10 cellular contexts compared by ENCODE assay signal in the genomic region with DNA sequence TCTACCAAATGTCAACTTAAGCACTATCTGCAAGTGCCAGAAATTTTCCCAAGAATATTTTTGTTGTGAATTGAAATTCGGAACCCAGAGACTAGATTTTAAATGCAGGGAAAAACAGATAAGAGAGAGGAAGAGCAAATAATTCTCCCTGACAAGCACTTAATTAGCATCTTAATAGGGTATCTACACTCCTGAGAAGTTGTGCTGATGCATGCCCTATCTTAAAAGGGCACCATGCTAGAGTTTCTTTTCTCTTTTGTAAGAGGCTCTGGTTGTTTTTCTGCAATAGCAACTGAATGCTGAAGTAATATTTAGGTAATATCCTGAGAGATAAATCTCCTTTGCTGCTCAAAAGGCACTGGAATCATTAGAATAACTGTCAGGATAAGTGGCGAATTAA.
"Had no signal": no experiment of that assay in that cellular context is flagged by ENCODE, and none has a peak within 500 bp of the region (broad histone marks: within the 10 kb centered on the region; RNA-seq: fewer than 3 reads in every experiment).

No MANE protein-coding gene starts in this region.

- H3K4me1 Mint-ChIP-seq: IgD-negative memory B cell had no signal

- DNase-seq: GOT3, HFFc6, Karpas-422, KBM-7 had no signal

- H3K9ac ChIP-seq: KMS-11 had no signal

- ATAC-seq: HCT116, HepG2 had no signal

- H3K4me2 ChIP-seq: KMS-11 had no signal

- H3K27ac Mint-ChIP-seq: HFFc6, IgD-negative memory B cell had no signal

- H3K4me3 ChIP-seq: HAP-1 had no signal

- H3K27ac ChIP-seq: HL-60, KMS-11 had no signal

- H3K4me3 Mint-ChIP-seq: HFFc6, IgD-negative memory B cell had no signal

- H3K27me3 Mint-ChIP-seq: IgD-negative memory B cell had no signal

- H3K9me3 ChIP-seq: HAP-1 had no signal

- H3K9me3 Mint-ChIP-seq: HFFc6, IgD-negative memory B cell had no signal

- H3K36me3 ChIP-seq: HAP-1 had no signal
